In the genomic region with DNA sequence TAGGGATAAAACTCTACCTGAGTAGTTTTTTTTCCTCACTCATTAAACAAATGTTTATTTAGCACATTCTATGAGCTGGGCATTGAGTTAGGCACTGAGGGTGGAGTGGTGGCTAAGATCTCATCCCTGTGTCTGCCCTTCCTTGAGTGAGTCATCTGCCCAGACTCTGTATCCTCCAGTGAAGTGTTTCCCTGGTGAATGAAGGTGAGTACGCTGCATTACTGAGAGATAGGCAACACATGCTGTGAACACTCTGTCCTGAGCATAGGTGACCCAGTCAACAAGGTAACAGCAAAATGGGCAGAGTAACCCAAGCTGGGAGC, we compare ENCODE assay signal across 21 cellular contexts. TPM values are rescaled to one million over a fixed set of nuclear protein-coding genes. Genes with fewer than 3 reads are reported as not detected.
DNase-seq lines count a peak whose midpoint lies in the region; ATAC-seq and TF ChIP-seq lines count a peak whose summit lies in the region.
"Had no signal": no experiment of that assay in that cellular context is flagged by ENCODE, and none has a peak within 500 bp of the region (broad histone marks: within the 10 kb centered on the region; RNA-seq: fewer than 3 reads in every experiment).

No MANE protein-coding gene starts in this region.

- H3K4me3 ChIP-seq in RWPE2 (ENCODE audit: severe bottlenecking), result no peak overlapping the region
- H3K4me3 ChIP-seq: cardiac muscle cell, hepatocyte, tibial nerve had no signal

- H3K27ac ChIP-seq in RWPE2 (ENCODE audit: poor library complexity, severe bottlenecking), result no peak overlapping the region
- H3K27ac ChIP-seq: C4-2B, cardiac muscle cell, hepatocyte, tibial nerve had no signal

- no peak for TF ChIP-seq POLR2A in GM18505 (IDR thresholded peaks at IDR 0.05; ENCODE audit: borderline replicate concordance, extremely low read depth, insufficient read depth, insufficient read length)

- no peak for TF ChIP-seq CTCF in RWPE2 (IDR thresholded peaks at IDR 0.05; ENCODE audit: poor library complexity, severe bottlenecking)

- H3K4me1 Mint-ChIP-seq in activated CD8-positive, alpha-beta memory T cell treated with anti-CD3 and anti-CD28 coated beads, Interleukin-2, amount 10 ng/mL, durations not matched to agents 7 days and 5 days, result peaks cover 6% of the 10 kb centered on the region
- peaks cover 5 to 10% (median 7%) of the 10 kb centered on the region in 3 donors for H3K4me1 Mint-ChIP-seq in T-cell

- H3K36me3 ChIP-seq in RWPE2 (ENCODE audit: low read depth), result no peaks in the 10 kb centered on the region
- H3K36me3 ChIP-seq: cardiac muscle cell, tibial nerve had no signal

- H3K36me3 Mint-ChIP-seq in activated CD8-positive, alpha-beta memory T cell treated with anti-CD3 and anti-CD28 coated beads, Interleukin-2, amount 10 ng/mL, durations not matched to agents 7 days and 5 days, result no peaks in the 10 kb centered on the region
- no peaks in the 10 kb centered on the region for H3K36me3 Mint-ChIP-seq in T-cell
- H3K36me3 Mint-ChIP-seq: activated CD4-positive, alpha-beta memory T cell treated with anti-CD3 and anti-CD28 coated beads for 36 hours had no signal

- CTCF ChIA-PET in activated CD8-positive, alpha-beta memory T cell treated with anti-CD3 and anti-CD28 coated beads, Interleukin-2, amount 10 ng/mL, durations not matched to agents 7 days and 5 days (lab: Charles Lee), result interaction anchor here (1.6 to 19.2 kb wide), 5 partner anchors 7 to 348 kb away, joined by 4 to 824 read pairs (median 5); a partner anchor contains a TSS
- CTCF ChIA-PET in T-cell (lab: Charles Lee), result interaction anchor here in 1 of 2 donors (0.6 kb wide), 1 partner anchor 159 kb away, joined by 3 read pairs; no protein-coding TSS in a partner anchor

- H3K9me3 Mint-ChIP-seq in activated CD8-positive, alpha-beta memory T cell treated with anti-CD3 and anti-CD28 coated beads, Interleukin-2, amount 10 ng/mL, durations not matched to agents 7 days and 5 days (ENCODE audit: low read depth), result no peaks in the 10 kb centered on the region
- H3K9me3 Mint-ChIP-seq in T-cell, result no peaks in the 10 kb centered on the region
- H3K9me3 Mint-ChIP-seq: activated CD4-positive, alpha-beta memory T cell treated with anti-CD3 and anti-CD28 coated beads for 36 hours had no signal

- no peak for ATAC-seq in activated CD8-positive, alpha-beta memory T cell treated with anti-CD3 and anti-CD28 coated beads, Interleukin-2, amount 10 ng/mL, durations not matched to agents 7 days and 5 days
- peak; percentile 76 for ATAC-seq in RWPE2 (ENCODE audit: low read depth)
- ATAC-seq in GM18873 (IDR thresholded peaks at IDR 0.05; ENCODE audit: low FRiP score, unreplicated experiment), result no peak
- no peak for ATAC-seq in GM18505 (IDR thresholded peaks at IDR 0.05; ENCODE audit: unreplicated experiment)
- ATAC-seq in T-cell (replicated peaks in 1 of 4), result no peak

- peak; percentile 25 for DNase-seq in activated CD8-positive, alpha-beta memory T cell treated with anti-CD3 and anti-CD28 coated beads, Interleukin-2, amount 10 ng/mL, durations not matched to agents 7 days and 5 days
- DNase-seq in activated CD8-positive, alpha-beta memory T cell treated with anti-CD3 and anti-CD28 coated beads for 24 hours, result no peak
- no peak for DNase-seq in RWPE2 (ENCODE audit: low spot score)
- DNase-seq in iris pigment epithelial cell (ENCODE audit: low read depth), result peak; percentile 34
- no peak for DNase-seq in NCI-H2081 treated with DMSO at 0.1 percent for 48 hours (lab: John Stamatoyannopoulos, UW)
- DNase-seq in T-cell, result no peak
- DNase-seq: 8988T; activated CD4-positive, alpha-beta memory T cell treated with anti-CD3 and anti-CD28 coated beads for 36 hours; activated T-cell treated with anti-CD3 and anti-CD28 coated beads, Interleukin-2, amount 50 U/mL, for 48 hours; DND-41; effector CD8-positive, alpha-beta T cell; NCI-H2029 treated with DMSO at 0.1 percent for 48 hours; NCI-H69; OCI-M1 had no signal

- peaks cover 14% of the 10 kb centered on the region for H3K27me3 ChIP-seq in RWPE2 (ENCODE audit: insufficient read depth, poor library complexity, severe bottlenecking)

- POLR2A ChIA-PET in T-cell (lab: Charles Lee), result interaction anchor here (0.6 kb wide), 2 partner anchors 92 to 427 kb away, joined by 3 to 6 read pairs; no protein-coding TSS in a partner anchor

- peaks cover 5% of the 10 kb centered on the region for H3K4me1 ChIP-seq in RWPE2 (ENCODE audit: insufficient read depth, poor library complexity, severe bottlenecking)

- no peak overlapping the region for H3K4me3 Mint-ChIP-seq in activated CD8-positive, alpha-beta memory T cell treated with anti-CD3 and anti-CD28 coated beads, Interleukin-2, amount 10 ng/mL, durations not matched to agents 7 days and 5 days
- H3K4me3 Mint-ChIP-seq in T-cell, result no peak overlapping the region
- H3K4me3 Mint-ChIP-seq: activated CD4-positive, alpha-beta memory T cell treated with anti-CD3 and anti-CD28 coated beads for 36 hours had no signal

- H3K27ac Mint-ChIP-seq in activated CD8-positive, alpha-beta memory T cell treated with anti-CD3 and anti-CD28 coated beads, Interleukin-2, amount 10 ng/mL, durations not matched to agents 7 days and 5 days, result no peak overlapping the region
- H3K27ac Mint-ChIP-seq in T-cell, result no peak overlapping the region
- H3K27ac Mint-ChIP-seq: activated CD4-positive, alpha-beta memory T cell treated with anti-CD3 and anti-CD28 coated beads for 36 hours had no signal

- peaks cover 62% of the 10 kb centered on the region for H3K27me3 Mint-ChIP-seq in activated CD8-positive, alpha-beta memory T cell treated with anti-CD3 and anti-CD28 coated beads, Interleukin-2, amount 10 ng/mL, durations not matched to agents 7 days and 5 days
- H3K27me3 Mint-ChIP-seq in T-cell, result peaks cover 27 to 29% of the 10 kb centered on the region in 2 donors

- no peaks in the 10 kb centered on the region for H3K9me3 ChIP-seq in RWPE2 (ENCODE audit: severe bottlenecking)
- H3K9me3 ChIP-seq: tibial nerve had no signal

RNA-seq across cellular contexts. Expression of a gene that starts 5.8 kb away (rescaled TPM):
- total RNA-seq in activated CD8-positive, alpha-beta memory T cell treated with anti-CD3 and anti-CD28 coated beads, Interleukin-2, amount 10 ng/mL, durations not matched to agents 7 days and 5 days, result not detected
- total RNA-seq in T-cell, result not detected
- total RNA-seq: hepatocyte, tibial nerve had no signal

RNA-seq across cellular contexts. Expression of a gene that starts 9.5 kb away (rescaled TPM):
- not detected for total RNA-seq in activated CD8-positive, alpha-beta memory T cell treated with anti-CD3 and anti-CD28 coated beads, Interleukin-2, amount 10 ng/mL, durations not matched to agents 7 days and 5 days
- total RNA-seq in T-cell, result not detected
- total RNA-seq: cardiac muscle cell, hepatocyte, skeletal muscle tissue, tibial nerve had no signal

RNA-seq across cellular contexts. Expression of a gene that starts 9.8 kb away (rescaled TPM):
- 10 to 100 TPM; 46.5 to 51.6 TPM for total RNA-seq in activated CD8-positive, alpha-beta memory T cell treated with anti-CD3 and anti-CD28 coated beads, Interleukin-2, amount 10 ng/mL, durations not matched to agents 7 days and 5 days
- 10 to 100 TPM; 37.2 to 41.1 (median 38.7) TPM for total RNA-seq in T-cell

Comparison
In these comparisons a context has a peak if more than half of its experiments do, and no peak if none do; other contexts are left out.
1. DNase-seq: peak in activated CD8-positive, alpha-beta memory T cell treated with anti-CD3 and anti-CD28 coated beads, Interleukin-2, amount 10 ng/mL, durations not matched to agents 7 days and 5 days (single experiment) and iris pigment epithelial cell (single experiment); none in activated CD8-positive, alpha-beta memory T cell treated with anti-CD3 and anti-CD28 coated beads for 24 hours (single experiment), RWPE2 (single experiment), NCI-H2081 treated with DMSO at 0.1 percent for 48 hours (single experiment) and T-cell (0 of 34).